Comparison of ENCODE assay signal across 19 cellular contexts in the genomic region with DNA sequence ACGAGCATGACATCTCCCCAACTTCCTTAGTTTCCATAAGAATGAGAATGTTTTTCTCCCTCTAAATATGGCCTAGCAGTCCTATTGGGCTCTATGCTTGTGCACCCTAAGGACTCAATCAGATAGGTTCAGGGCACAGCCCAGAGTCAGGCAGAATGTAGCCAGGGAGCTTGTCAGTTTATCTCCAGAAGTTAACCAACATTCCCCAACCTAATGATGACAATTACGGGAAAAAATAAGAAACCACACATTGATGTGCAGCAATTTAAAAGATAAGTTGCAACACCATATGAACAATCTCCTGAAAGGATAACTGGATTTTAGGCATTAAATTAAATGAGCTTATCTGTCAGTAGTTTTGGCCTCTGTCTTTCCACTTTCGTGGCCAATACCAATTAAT.
"Had no signal": no experiment of that assay in that cellular context is flagged by ENCODE, and none has a peak within 500 bp of the region (broad histone marks: within the 10 kb centered on the region; RNA-seq: fewer than 3 reads in every experiment).

No MANE protein-coding gene starts in this region.

- H3K4me1 Mint-ChIP-seq: naive thymus-derived CD8-positive, alpha-beta T cell; stimulated activated effector memory CD8-positive, alpha-beta T cell treated with anti-CD3 and anti-CD28 coated beads, Interleukin-12 subunit alpha, Interleukin-12 subunit beta, amount 100 ng/mL, for 72 hours had no signal

- H3K36me3 ChIP-seq: esophagus squamous epithelium, neutrophil, suprapubic skin, thyroid gland had no signal

- H3K27me3 Mint-ChIP-seq: dendritic cell treated with granulocyte-macrophage colony-stimulating factor and Interleukin-4, amounts not matched to agents 40 ng/mL and 50 ng/mL, for 4 days; type B pancreatic cell had no signal

- H3K9me3 Mint-ChIP-seq: dendritic cell treated with granulocyte-macrophage colony-stimulating factor and Interleukin-4, amounts not matched to agents 40 ng/mL and 50 ng/mL, for 4 days; effector memory CD8-positive, alpha-beta T cell; naive thymus-derived CD8-positive, alpha-beta T cell; stimulated activated effector memory CD8-positive, alpha-beta T cell treated with anti-CD3 and anti-CD28 coated beads, Interleukin-12 subunit alpha, Interleukin-12 subunit beta, amount 100 ng/mL, for 72 hours; type B pancreatic cell had no signal

- H3K4me3 Mint-ChIP-seq: dendritic cell treated with granulocyte-macrophage colony-stimulating factor and Interleukin-4, amounts not matched to agents 40 ng/mL and 50 ng/mL, for 4 days; effector memory CD8-positive, alpha-beta T cell; naive thymus-derived CD8-positive, alpha-beta T cell; stimulated activated effector memory CD8-positive, alpha-beta T cell treated with anti-CD3 and anti-CD28 coated beads, Interleukin-12 subunit alpha, Interleukin-12 subunit beta, amount 100 ng/mL, for 72 hours had no signal

- ATAC-seq: effector memory CD8-positive, alpha-beta T cell; foreskin keratinocyte; naive thymus-derived CD8-positive, alpha-beta T cell; stimulated activated effector memory CD8-positive, alpha-beta T cell treated with anti-CD3 and anti-CD28 coated beads, Interleukin-12 subunit alpha, Interleukin-12 subunit beta, amount 100 ng/mL, for 72 hours; stimulated activated naive CD8-positive, alpha-beta T cell treated with anti-CD3 and anti-CD28 coated beads, Interleukin-15, Interleukin-2, amounts not matched to agents 100 U/mL and 50 U/mL, for 24 hours had no signal

- H3K36me3 Mint-ChIP-seq: naive thymus-derived CD8-positive, alpha-beta T cell; stimulated activated effector memory CD8-positive, alpha-beta T cell treated with anti-CD3 and anti-CD28 coated beads, Interleukin-12 subunit alpha, Interleukin-12 subunit beta, amount 100 ng/mL, for 72 hours had no signal

- H3K4me1 ChIP-seq: foreskin keratinocyte, thyroid gland had no signal

- H3K27me3 ChIP-seq: esophagus squamous epithelium, foreskin keratinocyte, hepatocyte, neutrophil, suprapubic skin, thyroid gland had no signal

- H3K27ac ChIP-seq: epithelial cell of prostate, esophagus squamous epithelium, foreskin keratinocyte, hepatocyte, neutrophil, suprapubic skin, thyroid gland had no signal

- H3K27ac Mint-ChIP-seq: dendritic cell treated with granulocyte-macrophage colony-stimulating factor and Interleukin-4, amounts not matched to agents 40 ng/mL and 50 ng/mL, for 4 days; effector memory CD8-positive, alpha-beta T cell; naive thymus-derived CD8-positive, alpha-beta T cell; stimulated activated effector memory CD8-positive, alpha-beta T cell treated with anti-CD3 and anti-CD28 coated beads, Interleukin-12 subunit alpha, Interleukin-12 subunit beta, amount 100 ng/mL, for 72 hours had no signal

- H3K4me3 ChIP-seq: esophagus squamous epithelium, hepatocyte, suprapubic skin, thyroid gland had no signal

- H3K9me3 ChIP-seq: esophagus squamous epithelium, neutrophil, suprapubic skin, thyroid gland had no signal

- DNase-seq: effector memory CD8-positive, alpha-beta T cell; esophagus squamous epithelium; foreskin keratinocyte; head of caudate nucleus; mesendoderm; naive thymus-derived CD8-positive, alpha-beta T cell; posterior cingulate gyrus; right cardiac atrium; stimulated activated CD4-positive, alpha-beta T cell treated with anti-CD3 and anti-CD28 coated beads, Interleukin-4, amount 100 ng/mL, for 1 hour; stimulated activated CD8-positive, alpha-beta memory T cell treated with anti-CD3 and anti-CD28 coated beads, Interleukin-4, amount 100 ng/mL, for 48 hours; stimulated activated naive CD8-positive, alpha-beta T cell treated with anti-CD3 and anti-CD28 coated beads, Interleukin-15, Interleukin-2, amounts not matched to agents 100 U/mL and 50 U/mL, for 24 hours; thyroid gland had no signal
